ENCODE assay signal across 36 cellular contexts in the genomic region with DNA sequence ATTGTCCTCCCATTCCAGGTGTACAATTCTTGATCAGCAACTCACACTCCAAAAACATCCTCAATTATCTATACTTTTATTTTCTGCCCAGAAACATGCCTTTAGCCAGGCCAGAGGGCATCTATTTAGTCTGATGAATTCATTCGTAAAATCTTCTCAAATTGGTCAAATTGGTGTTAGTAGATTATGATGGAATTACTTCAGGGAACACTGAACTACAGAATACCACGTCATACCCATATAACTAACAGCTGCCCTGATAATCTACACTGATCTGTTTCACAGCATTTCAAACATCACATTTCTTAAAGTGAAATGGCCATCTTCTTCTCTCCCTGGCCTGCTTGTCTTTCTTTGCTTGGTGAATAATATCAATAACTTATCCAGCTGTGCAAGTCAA.
"Had no signal": no experiment of that assay in that cellular context is flagged by ENCODE, and none has a peak within 500 bp of the region (broad histone marks: within the 10 kb centered on the region; RNA-seq: fewer than 3 reads in every experiment).

No MANE protein-coding gene starts in this region.

- H3K36me3 Mint-ChIP-seq: activated CD8-positive, alpha-beta memory T cell treated with anti-CD3 and anti-CD28 coated beads, Interleukin-2, amount 10 ng/mL, durations not matched to agents 7 days and 5 days; activated naive CD4-positive, alpha-beta T cell treated with anti-CD3 and anti-CD28 coated beads, Interleukin-2, amount 10 ng/mL, durations not matched to agents 7 days and 5 days; activated naive CD4-positive, alpha-beta T cell treated with anti-CD3 and anti-CD28 coated beads, Interleukin-2, amount 50 U/mL, for 24 hours; activated naive CD8-positive, alpha-beta T cell; activated naive CD8-positive, alpha-beta T cell treated with anti-CD3 and anti-CD28 coated beads, Interleukin-2, amount 10 ng/mL, durations not matched to agents 7 days and 5 days; WTC11 had no signal

- H3K36me3 ChIP-seq: ascending aorta, brain microvascular endothelial cell, breast epithelium, WERI-Rb-1 had no signal

- DNase-seq: activated CD4-positive, alpha-beta memory T cell treated with anti-CD3 and anti-CD28 coated beads, Interleukin-2, amount 10 ng/mL, durations not matched to agents 7 days and 5 days; activated CD4-positive, alpha-beta T cell treated with anti-CD3 and anti-CD28 coated beads for 1 hour; activated CD4-positive, alpha-beta T cell treated with anti-CD3 and anti-CD28 coated beads for 36 hours; activated CD4-positive, alpha-beta T cell treated with anti-CD3 and anti-CD28 coated beads for 48 hours; activated CD4-positive, alpha-beta T cell treated with anti-CD3 and anti-CD28 coated beads, Interleukin-2, amount 10 ng/mL, durations not matched to agents 7 days and 5 days; activated CD4-positive, alpha-beta T cell treated with anti-CD3 and anti-CD28 coated beads, Interleukin-2, amount 50 U/mL, for 48 hours; activated CD4-positive, CD25-positive, alpha-beta regulatory T cell; activated CD8-positive, alpha-beta memory T cell treated with anti-CD3 and anti-CD28 coated beads for 24 hours; activated CD8-positive, alpha-beta memory T cell treated with anti-CD3 and anti-CD28 coated beads, Interleukin-2, amount 10 ng/mL, durations not matched to agents 7 days and 5 days; activated CD8-positive, alpha-beta memory T cell treated with anti-CD3 and anti-CD28 coated beads, Interleukin-2, amount 50 U/mL, for 48 hours; activated CD8-positive, alpha-beta T cell treated with anti-CD3 and anti-CD28 coated beads, Interleukin-2, amount 10 ng/mL, durations not matched to agents 7 days and 5 days; activated effector memory CD4-positive, alpha-beta T cell treated with Interleukin-2 at 50 U/mL for 16 hours; activated gamma-delta T cell; activated naive CD4-positive, alpha-beta T cell treated with anti-CD3 and anti-CD28 coated beads, Interleukin-2, amount 10 ng/mL, durations not matched to agents 7 days and 5 days; activated naive CD4-positive, alpha-beta T cell treated with Interleukin-2 at 50 U/mL for 16 hours; activated naive CD8-positive, alpha-beta T cell treated with anti-CD3 and anti-CD28 coated beads, Interleukin-2, amount 10 ng/mL, durations not matched to agents 7 days and 5 days; activated naive CD8-positive, alpha-beta T cell treated with anti-CD3 and anti-CD28 coated beads, Interleukin-2, amount 50 U/mL, for 24 hours; activated T-cell treated with anti-CD3 and anti-CD28 coated beads, Interleukin-2, amount 50 U/mL, for 24 hours; activated T-cell treated with anti-CD3 and anti-CD28 coated beads, Interleukin-2, amount 50 U/mL, for 48 hours; amygdala; anterior cingulate cortex; brain microvascular endothelial cell; central memory CD4-positive, alpha-beta T cell; T-helper 1 cell; T-helper 2 cell; T-helper 9 cell; WERI-Rb-1 had no signal

- H3K4me1 ChIP-seq: ascending aorta, breast epithelium had no signal

- ATAC-seq: activated CD4-positive, alpha-beta T cell treated with anti-CD3 and anti-CD28 coated beads for 36 hours; activated CD4-positive, CD25-positive, alpha-beta regulatory T cell treated with anti-CD3 and anti-CD28 coated beads, Interleukin-2, amount 50 U/mL, for 24 hours; activated CD8-positive, alpha-beta memory T cell treated with anti-CD3 and anti-CD28 coated beads, Interleukin-2, amount 10 ng/mL, durations not matched to agents 7 days and 5 days; activated CD8-positive, alpha-beta T cell treated with anti-CD3 and anti-CD28 coated beads, Interleukin-2, amount 10 ng/mL, durations not matched to agents 7 days and 5 days; activated naive CD8-positive, alpha-beta T cell treated with anti-CD3 and anti-CD28 coated beads, Interleukin-2, amount 50 U/mL, for 24 hours; WTC11 had no signal

- H3K4me3 ChIP-seq: ascending aorta, breast epithelium had no signal

- H3K27me3 ChIP-seq: ascending aorta, brain microvascular endothelial cell, breast epithelium had no signal

- H3K27ac Mint-ChIP-seq: activated CD4-positive, alpha-beta memory T cell treated with anti-CD3 and anti-CD28 coated beads, Interleukin-2, amount 10 ng/mL, durations not matched to agents 7 days and 5 days; activated CD4-positive, alpha-beta T cell treated with anti-CD3 and anti-CD28 coated beads for 36 hours; activated CD4-positive, alpha-beta T cell treated with anti-CD3 and anti-CD28 coated beads, Interleukin-2, amount 10 ng/mL, durations not matched to agents 7 days and 5 days; activated CD8-positive, alpha-beta memory T cell treated with anti-CD3 and anti-CD28 coated beads, Interleukin-2, amount 10 ng/mL, durations not matched to agents 7 days and 5 days; activated CD8-positive, alpha-beta T cell treated with anti-CD3 and anti-CD28 coated beads, Interleukin-2, amount 10 ng/mL, durations not matched to agents 7 days and 5 days; activated naive CD4-positive, alpha-beta T cell treated with anti-CD3 and anti-CD28 coated beads, Interleukin-2, amount 10 ng/mL, durations not matched to agents 7 days and 5 days; activated naive CD4-positive, alpha-beta T cell treated with anti-CD3 and anti-CD28 coated beads, Interleukin-2, amount 50 U/mL, for 24 hours; activated naive CD8-positive, alpha-beta T cell; activated naive CD8-positive, alpha-beta T cell treated with anti-CD3 and anti-CD28 coated beads, Interleukin-2, amount 10 ng/mL, durations not matched to agents 7 days and 5 days; activated naive CD8-positive, alpha-beta T cell treated with anti-CD3 and anti-CD28 coated beads, Interleukin-2, amount 50 U/mL, for 24 hours; activated T-cell treated with anti-CD3 and anti-CD28 coated beads, Interleukin-2, amount 50 U/mL, for 24 hours; activated T-helper 2 cell treated with anti-CD3 and anti-CD28 coated beads, Interferon-gamma antibody, Interleukin-2, Interleukin-4, amounts not matched to agents 10 μg/mL and 5 μg/mL and 100 μg/mL, durations not matched to agents 14 hours and 24 hours and 36 hours; T-helper 1 cell treated with Interleukin-12 subunit alpha and Interleukin-12 subunit beta and Interleukin-4 antibody, amounts not matched to agents 30 μg/mL and 1 μg/mL, for 36 hours; T-helper 2 cell treated with Interferon-gamma antibody and Interleukin-4, amounts not matched to agents 5 μg/mL and 100 μg/mL, for 36 hours; WTC11 had no signal

- H3K9me3 ChIP-seq: ascending aorta, breast epithelium had no signal

- H3K4me3 Mint-ChIP-seq: activated CD4-positive, alpha-beta memory T cell treated with anti-CD3 and anti-CD28 coated beads, Interleukin-2, amount 10 ng/mL, durations not matched to agents 7 days and 5 days; activated CD4-positive, alpha-beta T cell treated with anti-CD3 and anti-CD28 coated beads for 36 hours; activated CD4-positive, alpha-beta T cell treated with anti-CD3 and anti-CD28 coated beads, Interleukin-2, amount 10 ng/mL, durations not matched to agents 7 days and 5 days; activated CD8-positive, alpha-beta memory T cell treated with anti-CD3 and anti-CD28 coated beads, Interleukin-2, amount 10 ng/mL, durations not matched to agents 7 days and 5 days; activated CD8-positive, alpha-beta T cell treated with anti-CD3 and anti-CD28 coated beads, Interleukin-2, amount 10 ng/mL, durations not matched to agents 7 days and 5 days; activated naive CD4-positive, alpha-beta T cell treated with anti-CD3 and anti-CD28 coated beads, Interleukin-2, amount 10 ng/mL, durations not matched to agents 7 days and 5 days; activated naive CD4-positive, alpha-beta T cell treated with anti-CD3 and anti-CD28 coated beads, Interleukin-2, amount 50 U/mL, for 24 hours; activated naive CD8-positive, alpha-beta T cell; activated naive CD8-positive, alpha-beta T cell treated with anti-CD3 and anti-CD28 coated beads, Interleukin-2, amount 10 ng/mL, durations not matched to agents 7 days and 5 days; activated naive CD8-positive, alpha-beta T cell treated with anti-CD3 and anti-CD28 coated beads, Interleukin-2, amount 50 U/mL, for 24 hours; activated T-cell treated with anti-CD3 and anti-CD28 coated beads, Interleukin-2, amount 50 U/mL, for 24 hours; T-helper 1 cell treated with Interleukin-12 subunit alpha and Interleukin-12 subunit beta and Interleukin-4 antibody, amounts not matched to agents 30 μg/mL and 1 μg/mL, for 36 hours; T-helper 2 cell treated with Interferon-gamma antibody and Interleukin-4, amounts not matched to agents 5 μg/mL and 100 μg/mL, for 36 hours; WTC11 had no signal

- H3K27ac ChIP-seq: ascending aorta, brain microvascular endothelial cell, breast epithelium, WERI-Rb-1 had no signal

- H3K9me3 Mint-ChIP-seq: activated CD4-positive, alpha-beta memory T cell treated with anti-CD3 and anti-CD28 coated beads, Interleukin-2, amount 10 ng/mL, durations not matched to agents 7 days and 5 days; activated CD4-positive, alpha-beta T cell treated with anti-CD3 and anti-CD28 coated beads, Interleukin-2, amount 10 ng/mL, durations not matched to agents 7 days and 5 days; activated naive CD4-positive, alpha-beta T cell treated with anti-CD3 and anti-CD28 coated beads, Interleukin-2, amount 10 ng/mL, durations not matched to agents 7 days and 5 days; activated naive CD4-positive, alpha-beta T cell treated with anti-CD3 and anti-CD28 coated beads, Interleukin-2, amount 50 U/mL, for 24 hours; activated naive CD8-positive, alpha-beta T cell treated with anti-CD3 and anti-CD28 coated beads, Interleukin-2, amount 10 ng/mL, durations not matched to agents 7 days and 5 days; activated naive CD8-positive, alpha-beta T cell treated with anti-CD3 and anti-CD28 coated beads, Interleukin-2, amount 50 U/mL, for 24 hours; activated T-cell treated with anti-CD3 and anti-CD28 coated beads, Interleukin-2, amount 50 U/mL, for 24 hours; activated T-helper 2 cell treated with anti-CD3 and anti-CD28 coated beads, Interferon-gamma antibody, Interleukin-2, Interleukin-4, amounts not matched to agents 10 μg/mL and 5 μg/mL and 100 μg/mL, durations not matched to agents 14 hours and 24 hours and 36 hours; T-helper 1 cell treated with Interleukin-12 subunit alpha and Interleukin-12 subunit beta and Interleukin-4 antibody, amounts not matched to agents 30 μg/mL and 1 μg/mL, for 36 hours; T-helper 2 cell treated with Interferon-gamma antibody and Interleukin-4, amounts not matched to agents 5 μg/mL and 100 μg/mL, for 36 hours; WTC11 had no signal

- H3K4me1 Mint-ChIP-seq: activated CD4-positive, alpha-beta memory T cell treated with anti-CD3 and anti-CD28 coated beads, Interleukin-2, amount 10 ng/mL, durations not matched to agents 7 days and 5 days; activated CD4-positive, alpha-beta T cell treated with anti-CD3 and anti-CD28 coated beads for 36 hours; activated CD4-positive, alpha-beta T cell treated with anti-CD3 and anti-CD28 coated beads, Interleukin-2, amount 10 ng/mL, durations not matched to agents 7 days and 5 days; activated CD8-positive, alpha-beta memory T cell treated with anti-CD3 and anti-CD28 coated beads, Interleukin-2, amount 10 ng/mL, durations not matched to agents 7 days and 5 days; activated naive CD4-positive, alpha-beta T cell treated with anti-CD3 and anti-CD28 coated beads, Interleukin-2, amount 10 ng/mL, durations not matched to agents 7 days and 5 days; activated naive CD4-positive, alpha-beta T cell treated with anti-CD3 and anti-CD28 coated beads, Interleukin-2, amount 50 U/mL, for 24 hours; activated naive CD8-positive, alpha-beta T cell treated with anti-CD3 and anti-CD28 coated beads, Interleukin-2, amount 10 ng/mL, durations not matched to agents 7 days and 5 days; activated naive CD8-positive, alpha-beta T cell treated with anti-CD3 and anti-CD28 coated beads, Interleukin-2, amount 50 U/mL, for 24 hours; WTC11 had no signal

- H3K27me3 Mint-ChIP-seq: activated CD4-positive, alpha-beta memory T cell treated with anti-CD3 and anti-CD28 coated beads, Interleukin-2, amount 10 ng/mL, durations not matched to agents 7 days and 5 days; activated CD4-positive, alpha-beta T cell treated with anti-CD3 and anti-CD28 coated beads for 36 hours; activated CD4-positive, alpha-beta T cell treated with anti-CD3 and anti-CD28 coated beads, Interleukin-2, amount 10 ng/mL, durations not matched to agents 7 days and 5 days; activated CD8-positive, alpha-beta memory T cell treated with anti-CD3 and anti-CD28 coated beads, Interleukin-2, amount 10 ng/mL, durations not matched to agents 7 days and 5 days; activated naive CD4-positive, alpha-beta T cell treated with anti-CD3 and anti-CD28 coated beads, Interleukin-2, amount 10 ng/mL, durations not matched to agents 7 days and 5 days; activated naive CD4-positive, alpha-beta T cell treated with anti-CD3 and anti-CD28 coated beads, Interleukin-2, amount 50 U/mL, for 24 hours; activated naive CD8-positive, alpha-beta T cell; activated naive CD8-positive, alpha-beta T cell treated with anti-CD3 and anti-CD28 coated beads, Interleukin-2, amount 10 ng/mL, durations not matched to agents 7 days and 5 days; activated naive CD8-positive, alpha-beta T cell treated with anti-CD3 and anti-CD28 coated beads, Interleukin-2, amount 50 U/mL, for 24 hours; activated T-cell treated with anti-CD3 and anti-CD28 coated beads, Interleukin-2, amount 50 U/mL, for 24 hours had no signal
